18 cellular contexts compared by ENCODE assay signal in the genomic region with DNA sequence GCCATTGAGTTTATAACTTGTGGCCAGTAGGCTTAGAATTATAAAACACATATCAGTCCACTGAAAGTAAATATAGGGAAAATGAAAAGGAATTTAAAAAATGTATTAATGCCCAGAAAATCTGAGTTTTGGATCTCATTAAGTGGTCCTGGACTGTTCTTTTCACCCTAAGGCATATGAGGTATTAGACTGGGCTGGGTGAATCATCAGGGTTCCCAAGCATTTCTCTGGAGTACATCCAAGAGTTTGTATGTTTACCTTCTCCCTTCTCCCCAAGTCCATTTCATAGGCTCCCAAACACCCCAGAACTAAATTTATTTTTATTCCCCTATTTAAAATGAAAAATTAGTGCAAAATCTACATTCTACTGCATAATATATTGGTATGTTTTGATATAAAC. TPM values are rescaled to one million over a fixed set of nuclear protein-coding genes. Genes with fewer than 3 reads are reported as not detected.
"Had no signal": no experiment of that assay in that cellular context is flagged by ENCODE, and none has a peak within 500 bp of the region (broad histone marks: within the 10 kb centered on the region; RNA-seq: fewer than 3 reads in every experiment).

No MANE protein-coding gene starts in this region.

- FAIRE-seq: urothelium cell line had no signal

- H3K4me3 Mint-ChIP-seq: activated CD8-positive, alpha-beta memory T cell treated with anti-CD3 and anti-CD28 coated beads, Interleukin-2, amount 10 ng/mL, durations not matched to agents 7 days and 5 days; activated T-cell treated with anti-CD3 and anti-CD28 coated beads, Interleukin-2, amount 50 U/mL, for 24 hours; central memory CD8-positive, alpha-beta T cell; naive B cell had no signal

- DNase-seq: activated CD4-positive, alpha-beta T cell treated with anti-CD3 and anti-CD28 coated beads for 1 hour; activated CD4-positive, alpha-beta T cell treated with anti-CD3 and anti-CD28 coated beads, Interleukin-2, amount 50 U/mL, for 48 hours; activated CD8-positive, alpha-beta memory T cell treated with anti-CD3 and anti-CD28 coated beads, Interleukin-2, amount 10 ng/mL, durations not matched to agents 7 days and 5 days; activated effector memory CD4-positive, alpha-beta T cell treated with anti-CD3 and anti-CD28 coated beads, Interleukin-2, amount 50 U/mL, for 16 hours; activated T-cell treated with anti-CD3 and anti-CD28 coated beads, Interleukin-2, amount 50 U/mL, for 24 hours; anterior cingulate cortex; effector memory CD4-positive, alpha-beta T cell; naive B cell; retina had no signal

- ATAC-seq: activated CD8-positive, alpha-beta memory T cell treated with anti-CD3 and anti-CD28 coated beads, Interleukin-2, amount 10 ng/mL, durations not matched to agents 7 days and 5 days; activated naive CD4-positive, alpha-beta T cell treated with anti-CD3 and anti-CD28 coated beads, Interleukin-2, amount 50 U/mL, for 72 hours had no signal

- H3K27me3 ChIP-seq: hepatocyte had no signal

- H3K27me3 Mint-ChIP-seq: activated T-cell treated with anti-CD3 and anti-CD28 coated beads, Interleukin-2, amount 50 U/mL, for 24 hours had no signal

- H3K36me3 Mint-ChIP-seq: activated CD8-positive, alpha-beta memory T cell treated with anti-CD3 and anti-CD28 coated beads, Interleukin-2, amount 10 ng/mL, durations not matched to agents 7 days and 5 days; naive B cell had no signal

- H3K9me3 Mint-ChIP-seq: central memory CD8-positive, alpha-beta T cell had no signal

- H3K4me1 ChIP-seq: parathyroid adenoma had no signal

- H3K27ac ChIP-seq: epithelial cell of prostate, hepatocyte, parathyroid adenoma, skin epidermis had no signal

- H3K4me3 ChIP-seq: hepatocyte, lung, skin epidermis had no signal

- H3K4me1 Mint-ChIP-seq: naive B cell had no signal

- H3K27ac Mint-ChIP-seq: activated CD8-positive, alpha-beta memory T cell treated with anti-CD3 and anti-CD28 coated beads, Interleukin-2, amount 10 ng/mL, durations not matched to agents 7 days and 5 days; activated naive CD4-positive, alpha-beta T cell treated with anti-CD3 and anti-CD28 coated beads, Interleukin-2, amount 50 U/mL, for 72 hours; activated T-cell treated with anti-CD3 and anti-CD28 coated beads, Interleukin-2, amount 50 U/mL, for 24 hours; naive B cell had no signal

RNA-seq across cellular contexts. Expression of a gene that starts 31.9 kb away (rescaled TPM):
- total RNA-seq: activated CD8-positive, alpha-beta memory T cell treated with anti-CD3 and anti-CD28 coated beads, Interleukin-2, amount 10 ng/mL, durations not matched to agents 7 days and 5 days; activated naive CD4-positive, alpha-beta T cell treated with anti-CD3 and anti-CD28 coated beads, Interleukin-2, amount 50 U/mL, for 72 hours; T-helper 2 cell treated with Interferon-gamma antibody and Interleukin-4, amounts not matched to agents 100 ng/mL and 5 ng/mL, for 36 hours had no signal
